Comparison of ENCODE assay signal across 1 cellular context in the genomic region with DNA sequence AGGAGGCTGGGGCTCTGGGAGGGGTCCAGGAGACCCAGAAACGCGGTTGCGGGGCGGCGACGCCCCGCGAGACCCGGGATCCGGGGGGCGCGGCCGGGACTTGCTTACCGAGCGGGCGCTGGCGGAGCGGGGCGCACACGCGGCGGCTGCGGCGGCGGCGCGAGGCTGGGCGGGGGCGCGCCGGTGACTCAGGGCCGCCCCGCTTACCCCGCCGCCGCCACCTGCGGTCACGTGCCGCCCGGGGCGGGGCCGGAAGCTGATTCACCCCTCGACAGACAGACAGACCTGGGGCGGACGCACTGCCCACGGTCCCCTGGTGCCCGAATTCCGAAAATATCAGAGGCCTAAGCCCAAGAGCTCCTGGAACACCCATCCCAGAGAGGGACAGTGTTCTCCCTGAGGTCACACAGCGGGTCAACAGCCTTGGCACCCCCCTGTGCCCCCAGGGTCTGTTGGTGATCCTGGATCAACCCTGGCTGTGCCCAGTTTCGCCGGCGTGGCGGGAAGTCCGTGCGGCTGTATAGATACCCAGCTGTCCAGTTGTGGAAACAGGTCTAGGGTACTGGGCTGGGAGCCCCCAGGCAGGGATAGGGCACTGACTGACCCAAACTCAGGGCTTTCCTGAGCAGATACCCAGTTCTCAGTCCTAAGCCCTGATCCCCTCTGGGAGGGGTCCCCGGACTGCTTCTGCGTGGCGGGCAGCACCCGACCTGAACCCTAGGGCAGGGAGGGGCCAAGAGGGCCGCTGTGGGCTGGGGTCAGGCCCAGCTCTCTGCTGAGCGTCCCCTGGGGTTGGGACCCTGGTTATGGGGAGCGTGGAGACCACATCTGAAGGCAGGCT.
TF ChIP-seq lines count a peak whose summit lies in the region.

FAM83G (minus strand) TSS at position 164 of the 841 bp plus-strand sequence. CDS start 723 bp downstream, outside the sequence.

TF ChIP-seq in GM12878, 131 proteins besides CTCF, POLR2A, EP300 and RAD21 (continued from another document and continues in another):
- TF ChIP-seq, protein P1, sequence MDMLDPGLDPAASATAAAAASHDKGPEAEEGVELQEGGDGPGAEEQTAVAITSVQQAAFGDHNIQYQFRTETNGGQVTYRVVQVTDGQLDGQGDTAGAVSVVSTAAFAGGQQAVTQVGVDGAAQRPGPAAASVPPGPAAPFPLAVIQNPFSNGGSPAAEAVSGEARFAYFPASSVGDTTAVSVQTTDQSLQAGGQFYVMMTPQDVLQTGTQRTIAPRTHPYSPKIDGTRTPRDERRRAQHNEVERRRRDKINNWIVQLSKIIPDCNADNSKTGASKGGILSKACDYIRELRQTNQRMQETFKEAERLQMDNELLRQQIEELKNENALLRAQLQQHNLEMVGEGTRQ (IDR thresholded peaks at IDR 0.05; ENCODE audit: borderline replicate concordance, low read depth, low read length) = peak; percentile 73
- TF ChIP-seq MYC (IDR thresholded peaks at IDR 0.05; ENCODE audit: insufficient read depth, insufficient read length, insufficient replicate concordance, low read length, severe bottlenecking) (no peak), RELB (IDR thresholded peaks at IDR 0.05; ENCODE audit: low read depth) (no peak), REST (IDR thresholded peaks at IDR 0.05; ENCODE audit: low read depth, low read length) (no peak), NFXL1 (IDR thresholded peaks at IDR 0.05; ENCODE audit: borderline replicate concordance) (peak; percentile 58; the same call in 1 of the 2 replicates), DPF2 (IDR thresholded peaks at IDR 0.05) (peak; percentile 68), ATF7 (IDR thresholded peaks at IDR 0.05; ENCODE audit: low read depth) (no peak), ASH2L (IDR thresholded peaks at IDR 0.05; ENCODE audit: borderline replicate concordance, low read depth) (no peak), SUPT20H (IDR thresholded peaks at IDR 0.05; ENCODE audit: borderline replicate concordance, control insufficient read depth, low read depth, low read length) (no peak), ATF3 (IDR thresholded peaks at IDR 0.05; ENCODE audit: borderline replicate concordance, extremely low read depth, low read depth, low read length) (peak; percentile 55; the same call in 1 of the 2 replicates), YY1 (IDR thresholded peaks at IDR 0.05; ENCODE audit: low read depth, low read length) (peak; percentile 55; the same call in 1 of the 2 replicates), KAT2A (conservative IDR thresholded peaks at IDR 0.05; ENCODE audit: control insufficient read depth, low read depth, low read length) (no peak), PAX5 (IDR thresholded peaks at IDR 0.05; ENCODE audit: borderline replicate concordance, low read depth, low read length) (no peak; the same call in 1 of the 2 replicates), POLR2AphosphoS5 (IDR thresholded peaks at IDR 0.05; ENCODE audit: low read length) (0 out of 2 replicates have a peak, but pooled peaks have one; percentile 31), TARDBP (IDR thresholded peaks at IDR 0.05; ENCODE audit: borderline replicate concordance) (no peak), ZZZ3 (IDR thresholded peaks at IDR 0.05; ENCODE audit: control insufficient read depth, insufficient read length, low read depth) (no peak), BCL3 (IDR thresholded peaks at IDR 0.05; ENCODE audit: borderline replicate concordance, insufficient read depth, low read depth, low read length, poor library complexity, severe bottlenecking) (no peak), PAX8 (IDR thresholded peaks at IDR 0.05) (no peak), EGR1 (IDR thresholded peaks at IDR 0.05; ENCODE audit: borderline replicate concordance in 1 of 2, low read depth in 2 of 2, low read length in 2 of 2) (peak in 1 of 2 experiments; percentile 27; a peak in 1 of 3 replicates), ZNF217 (IDR thresholded peaks at IDR 0.05) (peak; percentile 76; the same call in 1 of the 2 replicates), TCF3 (IDR thresholded peaks at IDR 0.05; ENCODE audit: borderline replicate concordance, insufficient read depth, low read depth, low read length) (0 out of 2 replicates have a peak, but pooled peaks have one; percentile 33), SIN3A (IDR thresholded peaks at IDR 0.05; ENCODE audit: low read depth, low read length) (no peak), ELK1 (IDR thresholded peaks at IDR 0.05; ENCODE audit: low read depth, low read length) (no peak; the same call in 1 of the 2 replicates), NFYA (IDR thresholded peaks at IDR 0.05; ENCODE audit: borderline replicate concordance, low read depth, low read length) (no peak), MEF2A (IDR thresholded peaks at IDR 0.05; ENCODE audit: insufficient read depth, low read depth, low read length) (no peak), TCF12 (IDR thresholded peaks at IDR 0.05; ENCODE audit: low read depth, low read length) (peak; percentile 29; the same call in 1 of the 2 replicates), IKZF1 (conservative IDR thresholded peaks at IDR 0.05) (peak; percentile 77), RAD51 (IDR thresholded peaks at IDR 0.05) (peak; percentile 75), HDAC6 (IDR thresholded peaks at IDR 0.05; ENCODE audit: unreplicated experiment) (no peak), RB1 (IDR thresholded peaks at IDR 0.05; ENCODE audit: borderline replicate concordance) (peak; percentile 36; the same call in 1 of the 2 replicates), LARP7 (IDR thresholded peaks at IDR 0.05) (peak; percentile 71)
- TF ChIP-seq, protein P2, sequence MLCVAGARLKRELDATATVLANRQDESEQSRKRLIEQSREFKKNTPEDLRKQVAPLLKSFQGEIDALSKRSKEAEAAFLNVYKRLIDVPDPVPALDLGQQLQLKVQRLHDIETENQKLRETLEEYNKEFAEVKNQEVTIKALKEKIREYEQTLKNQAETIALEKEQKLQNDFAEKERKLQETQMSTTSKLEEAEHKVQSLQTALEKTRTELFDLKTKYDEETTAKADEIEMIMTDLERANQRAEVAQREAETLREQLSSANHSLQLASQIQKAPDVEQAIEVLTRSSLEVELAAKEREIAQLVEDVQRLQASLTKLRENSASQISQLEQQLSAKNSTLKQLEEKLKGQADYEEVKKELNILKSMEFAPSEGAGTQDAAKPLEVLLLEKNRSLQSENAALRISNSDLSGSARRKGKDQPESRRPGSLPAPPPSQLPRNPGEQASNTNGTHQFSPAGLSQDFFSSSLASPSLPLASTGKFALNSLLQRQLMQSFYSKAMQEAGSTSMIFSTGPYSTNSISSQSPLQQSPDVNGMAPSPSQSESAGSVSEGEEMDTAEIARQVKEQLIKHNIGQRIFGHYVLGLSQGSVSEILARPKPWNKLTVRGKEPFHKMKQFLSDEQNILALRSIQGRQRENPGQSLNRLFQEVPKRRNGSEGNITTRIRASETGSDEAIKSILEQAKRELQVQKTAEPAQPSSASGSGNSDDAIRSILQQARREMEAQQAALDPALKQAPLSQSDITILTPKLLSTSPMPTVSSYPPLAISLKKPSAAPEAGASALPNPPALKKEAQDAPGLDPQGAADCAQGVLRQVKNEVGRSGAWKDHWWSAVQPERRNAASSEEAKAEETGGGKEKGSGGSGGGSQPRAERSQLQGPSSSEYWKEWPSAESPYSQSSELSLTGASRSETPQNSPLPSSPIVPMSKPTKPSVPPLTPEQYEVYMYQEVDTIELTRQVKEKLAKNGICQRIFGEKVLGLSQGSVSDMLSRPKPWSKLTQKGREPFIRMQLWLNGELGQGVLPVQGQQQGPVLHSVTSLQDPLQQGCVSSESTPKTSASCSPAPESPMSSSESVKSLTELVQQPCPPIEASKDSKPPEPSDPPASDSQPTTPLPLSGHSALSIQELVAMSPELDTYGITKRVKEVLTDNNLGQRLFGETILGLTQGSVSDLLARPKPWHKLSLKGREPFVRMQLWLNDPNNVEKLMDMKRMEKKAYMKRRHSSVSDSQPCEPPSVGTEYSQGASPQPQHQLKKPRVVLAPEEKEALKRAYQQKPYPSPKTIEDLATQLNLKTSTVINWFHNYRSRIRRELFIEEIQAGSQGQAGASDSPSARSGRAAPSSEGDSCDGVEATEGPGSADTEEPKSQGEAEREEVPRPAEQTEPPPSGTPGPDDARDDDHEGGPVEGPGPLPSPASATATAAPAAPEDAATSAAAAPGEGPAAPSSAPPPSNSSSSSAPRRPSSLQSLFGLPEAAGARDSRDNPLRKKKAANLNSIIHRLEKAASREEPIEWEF (IDR thresholded peaks at IDR 0.05; ENCODE audit: insufficient replicate concordance, low read depth, low read length) = no peak
- TF ChIP-seq, protein P3, sequence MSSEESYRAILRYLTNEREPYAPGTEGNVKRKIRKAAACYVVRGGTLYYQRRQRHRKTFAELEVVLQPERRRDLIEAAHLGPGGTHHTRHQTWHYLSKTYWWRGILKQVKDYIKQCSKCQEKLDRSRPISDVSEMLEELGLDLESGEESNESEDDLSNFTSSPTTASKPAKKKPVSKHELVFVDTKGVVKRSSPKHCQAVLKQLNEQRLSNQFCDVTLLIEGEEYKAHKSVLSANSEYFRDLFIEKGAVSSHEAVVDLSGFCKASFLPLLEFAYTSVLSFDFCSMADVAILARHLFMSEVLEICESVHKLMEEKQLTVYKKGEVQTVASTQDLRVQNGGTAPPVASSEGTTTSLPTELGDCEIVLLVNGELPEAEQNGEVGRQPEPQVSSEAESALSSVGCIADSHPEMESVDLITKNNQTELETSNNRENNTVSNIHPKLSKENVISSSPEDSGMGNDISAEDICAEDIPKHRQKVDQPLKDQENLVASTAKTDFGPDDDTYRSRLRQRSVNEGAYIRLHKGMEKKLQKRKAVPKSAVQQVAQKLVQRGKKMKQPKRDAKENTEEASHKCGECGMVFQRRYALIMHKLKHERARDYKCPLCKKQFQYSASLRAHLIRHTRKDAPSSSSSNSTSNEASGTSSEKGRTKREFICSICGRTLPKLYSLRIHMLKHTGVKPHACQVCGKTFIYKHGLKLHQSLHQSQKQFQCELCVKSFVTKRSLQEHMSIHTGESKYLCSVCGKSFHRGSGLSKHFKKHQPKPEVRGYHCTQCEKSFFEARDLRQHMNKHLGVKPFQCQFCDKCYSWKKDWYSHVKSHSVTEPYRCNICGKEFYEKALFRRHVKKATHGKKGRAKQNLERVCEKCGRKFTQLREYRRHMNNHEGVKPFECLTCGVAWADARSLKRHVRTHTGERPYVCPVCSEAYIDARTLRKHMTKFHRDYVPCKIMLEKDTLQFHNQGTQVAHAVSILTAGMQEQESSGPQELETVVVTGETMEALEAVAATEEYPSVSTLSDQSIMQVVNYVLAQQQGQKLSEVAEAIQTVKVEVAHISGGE (CRISPR knock-in tag; IDR thresholded peaks at IDR 0.05) = no peak
- TF ChIP-seq, protein P4, sequence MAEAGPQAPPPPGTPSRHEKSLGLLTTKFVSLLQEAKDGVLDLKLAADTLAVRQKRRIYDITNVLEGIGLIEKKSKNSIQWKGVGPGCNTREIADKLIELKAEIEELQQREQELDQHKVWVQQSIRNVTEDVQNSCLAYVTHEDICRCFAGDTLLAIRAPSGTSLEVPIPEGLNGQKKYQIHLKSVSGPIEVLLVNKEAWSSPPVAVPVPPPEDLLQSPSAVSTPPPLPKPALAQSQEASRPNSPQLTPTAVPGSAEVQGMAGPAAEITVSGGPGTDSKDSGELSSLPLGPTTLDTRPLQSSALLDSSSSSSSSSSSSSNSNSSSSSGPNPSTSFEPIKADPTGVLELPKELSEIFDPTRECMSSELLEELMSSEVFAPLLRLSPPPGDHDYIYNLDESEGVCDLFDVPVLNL (IDR thresholded peaks at IDR 0.05; ENCODE audit: low read depth, low read length) = no peak
